8 cellular contexts compared by ENCODE assay signal in genomic region chr15:53477981-53478766, GRCh38.
"Had no signal": no experiment of that assay in that cellular context is flagged by ENCODE, and none has a peak within 500 bp of the region (broad histone marks: within the 10 kb centered on the region; RNA-seq: fewer than 3 reads in every experiment).

No MANE protein-coding gene starts in this region.

- H3K4me3 ChIP-seq: GM12878 had no signal

- FAIRE-seq: G401.6, GM12878, GM12891, GM12892, GM18507, GM19239 had no signal

- ATAC-seq: GM12878 had no signal

- DNase-seq: GDM1, GF-D8 had no signal
